ENCODE assay signal across 22 cellular contexts in genomic region chr3:192921793-192922192, GRCh38. TPM values are rescaled to one million over a fixed set of nuclear protein-coding genes. Genes with fewer than 3 reads are reported as not detected.
DNase-seq lines count a peak whose midpoint lies in the region; ATAC-seq, FAIRE-seq and TF ChIP-seq lines count a peak whose summit lies in the region.
"Had no signal": no experiment of that assay in that cellular context is flagged by ENCODE, and none has a peak within 500 bp of the region (broad histone marks: within the 10 kb centered on the region; RNA-seq: fewer than 3 reads in every experiment).

No MANE protein-coding gene starts in this region.

- H3K4me3 Mint-ChIP-seq in glutamatergic neuron (ENCODE audit: unreplicated experiment) = no peak overlapping the region
- peak overlapping the region in 1 of 3 experiments; percentile 18 for H3K4me3 Mint-ChIP-seq in nephron
- no peak overlapping the region for H3K4me3 Mint-ChIP-seq in naive thymus-derived CD8-positive, alpha-beta T cell
- H3K4me3 Mint-ChIP-seq: CD8-positive, alpha-beta T cell had no signal

- TF ChIP-seq EP300 in A549 (IDR thresholded peaks at IDR 0.05) (no peak), transverse colon (IDR thresholded peaks at IDR 0.05; ENCODE audit: low read depth) (no peak)

- in situ Hi-C loops in transverse colon (cut with MboI; ENCODE audit: low pct_ligation_motif_present in 1 of 4, low pct_unique_long_range_greater_than_20kb in 1 of 4, low sequenced_read_pairs in 3 of 4) = no loop called here

- H3K9ac ChIP-seq in HUES64 (ENCODE audit: low read depth, low read length) = no peak overlapping the region
- H3K9ac ChIP-seq: BLaER1 treated with 17β-estradiol and CSF1 and Interleukin-3, amounts not matched to agents 10 nM and 100 nM had no signal

- no peak for FAIRE-seq in A549 (lab: Jason Lieb, UNC)
- FAIRE-seq: GM12891, H54, K562 had no signal

- H3K4me1 Mint-ChIP-seq in glutamatergic neuron (ENCODE audit: low read depth, unreplicated experiment) (peaks cover 38% of the 10 kb centered on the region), nephron (peaks cover 32% of the 10 kb centered on the region)
- H3K4me1 Mint-ChIP-seq in naive thymus-derived CD8-positive, alpha-beta T cell = peaks cover 7 to 13% (median 10%) of the 10 kb centered on the region in 4 donors

- H3K9me3 ChIP-seq in A549 (no peaks in the 10 kb centered on the region), HUES64 (ENCODE audit: insufficient read depth, low read depth, low read length) (no peaks in the 10 kb centered on the region), transverse colon (no peaks in the 10 kb centered on the region)

- intact Hi-C loops in transverse colon (cut with DNase I; ENCODE audit: low total_unique reads) = loop anchor here (10.0 kb wide), 1 partner anchor 107 kb away; no protein-coding TSS in a partner anchor

- DNase-seq in A549 (ENCODE audit: low read depth in 1 of 2, low spot score in 1 of 2) = no peak
- DNase-seq in glutamatergic neuron = no peak
- DNase-seq in naive thymus-derived CD8-positive, alpha-beta T cell = no peak
- DNase-seq in transverse colon = no peak
- DNase-seq: CD8-positive, alpha-beta T cell; EL; NCI-H1105; NCI-H2081; NCI-H510A; NCI-H748 treated with DMSO at 0.1 percent for 48 hours; NK-92 treated with Interleukin-12 subunit alpha and Interleukin-12 subunit beta, amount 100 ng/mL, for 24 hours; OCI-M1; SHP77 had no signal

- no peak for TF ChIP-seq RAD21 in A549 (conservative IDR thresholded peaks at IDR 0.05 in 1 of 2, IDR thresholded peaks at IDR 0.05 in 1 of 2)

- H3K27me3 Mint-ChIP-seq in glutamatergic neuron (ENCODE audit: unreplicated experiment) (peaks cover 11% of the 10 kb centered on the region), nephron (ENCODE audit: low read depth) (peaks cover 26% of the 10 kb centered on the region)
- H3K27me3 Mint-ChIP-seq in naive thymus-derived CD8-positive, alpha-beta T cell = peaks cover 20 to 44% (median 37%) of the 10 kb centered on the region in 5 donors

- CTCF ChIA-PET in A549 (lab: Yijun Ruan, JAX) = interaction anchor here (1.3 kb wide), 1 partner anchor 119 kb away, joined by 4 read pairs; no protein-coding TSS in a partner anchor

- peaks cover 15% of the 10 kb centered on the region; the same call in 1 of the 2 replicates for H3K27me3 ChIP-seq in HUES64 (ENCODE audit: insufficient read depth, low read length)
- H3K27me3 ChIP-seq in transverse colon = no peaks in the 10 kb centered on the region
- H3K27me3 ChIP-seq: BLaER1 treated with 17β-estradiol and CSF1 and Interleukin-3, amounts not matched to agents 10 nM and 100 nM had no signal

- H3K27ac Mint-ChIP-seq in glutamatergic neuron (ENCODE audit: unreplicated experiment) (peak overlapping the region; percentile 78), nephron (peak overlapping the region; percentile 7 to 32 (median 16))
- no peak overlapping the region for H3K27ac Mint-ChIP-seq in naive thymus-derived CD8-positive, alpha-beta T cell
- H3K27ac Mint-ChIP-seq: CD8-positive, alpha-beta T cell had no signal

- POLR2A ChIA-PET in A549 (lab: Yijun Ruan, JAX) = no interaction called here
- POLR2A ChIA-PET in naive thymus-derived CD8-positive, alpha-beta T cell (lab: Charles Lee) = no interaction called here

- H3K4me3 ChIP-seq in A549 = no peak overlapping the region
- H3K4me3 ChIP-seq in HUES64 (ENCODE audit: low read length) = no peak overlapping the region; the same call in 1 of the 2 replicates
- H3K4me3 ChIP-seq in transverse colon = no peak overlapping the region
- H3K4me3 ChIP-seq: BLaER1 treated with 17β-estradiol and CSF1 and Interleukin-3, amounts not matched to agents 10 nM and 100 nM; K562; SK-N-MC had no signal

- no peak for TF ChIP-seq CTCF in A549 (IDR thresholded peaks at IDR 0.05)
- TF ChIP-seq CTCF in glutamatergic neuron (IDR thresholded peaks at IDR 0.05; ENCODE audit: partially characterized antibody, unreplicated experiment) = no peak
- TF ChIP-seq CTCF in nephron (IDR thresholded peaks at IDR 0.05; ENCODE audit: unreplicated experiment in 3 of 3) = no peak
- TF ChIP-seq CTCF in transverse colon (IDR thresholded peaks at IDR 0.05) = no peak

- H3K9me3 Mint-ChIP-seq in glutamatergic neuron (ENCODE audit: unreplicated experiment) (peaks cover 15% of the 10 kb centered on the region), nephron (no peaks in the 10 kb centered on the region)
- H3K9me3 Mint-ChIP-seq in naive thymus-derived CD8-positive, alpha-beta T cell = peaks cover 0 to 2% (median 0%) of the 10 kb centered on the region in 9 donors
- H3K9me3 Mint-ChIP-seq: CD8-positive, alpha-beta T cell had no signal

- no peak for TF ChIP-seq POLR2A in A549 (IDR thresholded peaks at IDR 0.05; ENCODE audit: low read length)
- TF ChIP-seq POLR2A in transverse colon (IDR thresholded peaks at IDR 0.05) = no peak

- no peaks in the 10 kb centered on the region for H3K36me3 Mint-ChIP-seq in glutamatergic neuron (ENCODE audit: unreplicated experiment)
- H3K36me3 Mint-ChIP-seq in nephron (ENCODE audit: low read depth) = no peaks in the 10 kb centered on the region
- no peaks in the 10 kb centered on the region for H3K36me3 Mint-ChIP-seq in naive thymus-derived CD8-positive, alpha-beta T cell
- H3K36me3 Mint-ChIP-seq: CD8-positive, alpha-beta T cell had no signal

- peak overlapping the region; percentile 27; the same call in 1 of the 3 replicates for H3K4me2 ChIP-seq in A549
- H3K4me2 ChIP-seq: BLaER1 treated with 17β-estradiol and CSF1 and Interleukin-3, amounts not matched to agents 10 nM and 100 nM had no signal

- H3K4me1 ChIP-seq in A549 (peaks cover 31% of the 10 kb centered on the region), HUES64 (ENCODE audit: insufficient read depth, low read length) (peaks cover 27% of the 10 kb centered on the region), transverse colon (peaks cover 0 to 9% (median 3%) of the 10 kb centered on the region in 4 donors)

- ATAC-seq in A549 (no peak), GM19455 (IDR thresholded peaks at IDR 0.05; ENCODE audit: unreplicated experiment) (no peak), GM18519 (IDR thresholded peaks at IDR 0.05; ENCODE audit: low FRiP score, unreplicated experiment) (no peak)
- ATAC-seq in naive thymus-derived CD8-positive, alpha-beta T cell = no peak
- ATAC-seq: CD8-positive, alpha-beta T cell; K562 had no signal

- H3K36me3 ChIP-seq in HUES64 (ENCODE audit: insufficient read depth, low read length) = no peaks in the 10 kb centered on the region
- no peaks in the 10 kb centered on the region for H3K36me3 ChIP-seq in transverse colon
- H3K36me3 ChIP-seq: BLaER1 treated with 17β-estradiol and CSF1 and Interleukin-3, amounts not matched to agents 10 nM and 100 nM had no signal

- H3K27ac ChIP-seq in A549 (no peak overlapping the region), HUES64 (ENCODE audit: low read depth, low read length) (peak overlapping the region; percentile 46; the same call in 1 of the 2 replicates), transverse colon (no peak overlapping the region)
- H3K27ac ChIP-seq: BLaER1 treated with 17β-estradiol and CSF1 and Interleukin-3, amounts not matched to agents 10 nM and 100 nM; SK-N-MC had no signal

TF ChIP-seq in A549, 52 proteins besides CTCF, POLR2A, EP300 and RAD21 (continues in another document):
- TF ChIP-seq HOXB5 (CRISPR knock-in tag; IDR thresholded peaks at IDR 0.05) (no peak), ZSCAN20 (CRISPR knock-in tag; IDR thresholded peaks at IDR 0.05) (no peak), MAFK (IDR thresholded peaks at IDR 0.05; ENCODE audit: partially characterized antibody) (no peak), RNF2 (IDR thresholded peaks at IDR 0.05; ENCODE audit: borderline replicate concordance, low read depth) (no peak), MAX (IDR thresholded peaks at IDR 0.05) (no peak), FOSL2 (IDR thresholded peaks at IDR 0.05) (no peak), FOSL2 (CRISPR knock-in tag; IDR thresholded peaks at IDR 0.05) (no peak), CHD2 (IDR thresholded peaks at IDR 0.05; ENCODE audit: low read length, partially characterized antibody) (no peak), NR3C1 (IDR thresholded peaks at IDR 0.05) (no peak), TP53 (CRISPR knock-in tag; IDR thresholded peaks at IDR 0.05) (no peak), PBX3 (IDR thresholded peaks at IDR 0.05) (no peak), SMC3 (IDR thresholded peaks at IDR 0.05) (no peak), BHLHE40 (IDR thresholded peaks at IDR 0.05; ENCODE audit: low read depth, low read length) (no peak), SREBF2 (IDR thresholded peaks at IDR 0.05) (no peak), ZNF302 (CRISPR knock-in tag; IDR thresholded peaks at IDR 0.05) (no peak), HES2 (IDR thresholded peaks at IDR 0.05) (no peak), JUN (IDR thresholded peaks at IDR 0.05) (no peak), NPAS2 (CRISPR knock-in tag; IDR thresholded peaks at IDR 0.05; ENCODE audit: borderline replicate concordance) (no peak), HDAC2 (IDR thresholded peaks at IDR 0.05) (no peak)

RNA-seq across cellular contexts. Expression of gene MB21D2, which starts 4.1 kb away (rescaled TPM):
- 6.6 and 7.5 TPM in 2 replicates for polyA plus RNA-seq in A549 (2011; rRNA removed)
- polyA plus RNA-seq in A549 (2012; cell fraction: cytosol; rRNA removed) = 3.3 and 4.3 TPM in 2 replicates
- polyA plus RNA-seq in A549 (2012; cell fraction: nucleus; rRNA removed) = 4.5 and 5.0 TPM in 2 replicates
- 4.8 to 5.5 TPM (median 5.4 TPM) in 3 replicates for polyA plus RNA-seq in A549 (2017; fragmentation: RNase III; extraction: RNeasy Plus Mini Kit Qiagen cat#74134 plus additional on column Dnase treatment)
- polyA minus RNA-seq in A549 (2011; rRNA and poly(A)+ RNA removed) = 12.8 and 14.4 TPM in 2 replicates
- polyA plus RNA-seq in HUES64 (2013, experiment 1 of 2) = 15.0 TPM
- polyA plus RNA-seq in HUES64 (2013, experiment 2 of 2) = 13.4 TPM
- total RNA-seq in glutamatergic neuron (ENCODE audit: unreplicated experiment) = 42.5 TPM
- 1 to 10 TPM; 1.0 to 1.4 TPM for total RNA-seq in naive thymus-derived CD8-positive, alpha-beta T cell
- 1 to 10 TPM in 2 of 3 donors, under 1 TPM in 1; 0.38 to 3.1 (median 2.4) TPM for polyA plus RNA-seq in naive thymus-derived CD8-positive, alpha-beta T cell
- total RNA-seq in transverse colon = 1 to 10 TPM; 1.5 to 8.4 (median 4.2) TPM
- total RNA-seq: K562 had no signal

Comparison
In these comparisons a context has a peak if more than half of its experiments do, and no peak if none do; other contexts are left out.
1. H3K27ac Mint-ChIP-seq: peak in glutamatergic neuron (single experiment) and nephron (3 of 3); none in naive thymus-derived CD8-positive, alpha-beta T cell (0 of 10).